In the genomic region with DNA sequence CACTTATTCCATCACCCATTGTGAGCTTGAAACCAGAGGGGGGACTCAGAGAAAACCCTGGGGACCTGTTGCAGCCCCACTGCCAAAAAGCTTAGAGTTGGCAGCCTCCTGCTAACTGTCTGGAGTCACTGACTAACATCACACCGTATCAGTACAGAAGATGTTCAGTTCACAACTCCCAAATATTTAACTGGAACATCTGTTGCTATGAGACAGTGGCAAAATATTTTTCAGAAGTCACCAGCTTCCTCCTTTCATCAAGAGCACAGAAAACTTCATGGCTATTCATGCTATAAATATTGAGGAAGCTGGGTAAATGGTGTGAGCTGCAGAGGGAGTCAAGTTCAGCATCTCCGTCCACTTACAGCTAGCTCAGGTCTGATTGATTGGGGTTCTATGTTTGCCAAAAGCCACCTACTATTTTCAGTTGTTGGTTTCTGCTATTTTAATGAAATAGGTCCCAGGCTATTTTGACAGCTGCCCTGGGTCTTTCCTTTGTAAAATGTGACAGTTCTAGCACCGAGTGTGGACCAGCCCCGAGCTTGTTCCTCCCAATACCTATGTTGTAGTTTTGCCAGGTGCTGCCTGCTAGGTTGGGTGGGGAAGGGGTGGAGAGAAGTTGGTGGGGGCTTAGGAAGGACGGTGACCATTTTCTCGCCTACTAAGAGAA, we compare ENCODE assay signal across 2 cellular contexts.
A peak's percentile ranks its signal among the peaks of the same experiment; 100 is the strongest.
TF ChIP-seq lines count a peak whose summit lies in the region.

No MANE protein-coding gene starts in this region.

TF ChIP-seq in liver, 16 proteins besides CTCF, POLR2A, EP300 and RAD21:
- TF ChIP-seq NR2F2 (IDR thresholded peaks at IDR 0.05), result peak; percentile 36
- TF ChIP-seq, protein P1, sequence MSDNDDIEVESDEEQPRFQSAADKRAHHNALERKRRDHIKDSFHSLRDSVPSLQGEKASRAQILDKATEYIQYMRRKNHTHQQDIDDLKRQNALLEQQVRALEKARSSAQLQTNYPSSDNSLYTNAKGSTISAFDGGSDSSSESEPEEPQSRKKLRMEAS (IDR thresholded peaks at IDR 0.05), result no peak

TF ChIP-seq in HepG2, 621 proteins besides CTCF, POLR2A, EP300 and RAD21:
- TF ChIP-seq, protein P2, sequence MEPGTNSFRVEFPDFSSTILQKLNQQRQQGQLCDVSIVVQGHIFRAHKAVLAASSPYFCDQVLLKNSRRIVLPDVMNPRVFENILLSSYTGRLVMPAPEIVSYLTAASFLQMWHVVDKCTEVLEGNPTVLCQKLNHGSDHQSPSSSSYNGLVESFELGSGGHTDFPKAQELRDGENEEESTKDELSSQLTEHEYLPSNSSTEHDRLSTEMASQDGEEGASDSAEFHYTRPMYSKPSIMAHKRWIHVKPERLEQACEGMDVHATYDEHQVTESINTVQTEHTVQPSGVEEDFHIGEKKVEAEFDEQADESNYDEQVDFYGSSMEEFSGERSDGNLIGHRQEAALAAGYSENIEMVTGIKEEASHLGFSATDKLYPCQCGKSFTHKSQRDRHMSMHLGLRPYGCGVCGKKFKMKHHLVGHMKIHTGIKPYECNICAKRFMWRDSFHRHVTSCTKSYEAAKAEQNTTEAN (CRISPR knock-in tag; conservative IDR thresholded peaks at IDR 0.05), result no peak
- TF ChIP-seq ONECUT2 (CRISPR knock-in tag; IDR thresholded peaks at IDR 0.05) (no peak), ZNF557 (CRISPR knock-in tag; IDR thresholded peaks at IDR 0.05) (no peak), HOXA7 (CRISPR knock-in tag; IDR thresholded peaks at IDR 0.05) (no peak), ELF4 (CRISPR knock-in tag; IDR thresholded peaks at IDR 0.05; ENCODE audit: borderline replicate concordance) (no peak), TAF15 (IDR thresholded peaks at IDR 0.05; ENCODE audit: low read depth, low read length, poor library complexity, severe bottlenecking) (no peak), ZNF572 (CRISPR knock-in tag; IDR thresholded peaks at IDR 0.05) (no peak), ATRX (CRISPR knock-in tag; IDR thresholded peaks at IDR 0.05; ENCODE audit: borderline replicate concordance) (no peak), ZNF605 (CRISPR knock-in tag; IDR thresholded peaks at IDR 0.05) (no peak), ZNF510 (CRISPR knock-in tag; IDR thresholded peaks at IDR 0.05; ENCODE audit: low read depth) (no peak), SRSF9 (IDR thresholded peaks at IDR 0.05; ENCODE audit: borderline replicate concordance, insufficient read depth, low read depth, low read length, poor library complexity, severe bottlenecking) (no peak), ZNF441 (CRISPR knock-in tag; IDR thresholded peaks at IDR 0.05; ENCODE audit: borderline replicate concordance) (no peak)
- TF ChIP-seq, protein P3, sequence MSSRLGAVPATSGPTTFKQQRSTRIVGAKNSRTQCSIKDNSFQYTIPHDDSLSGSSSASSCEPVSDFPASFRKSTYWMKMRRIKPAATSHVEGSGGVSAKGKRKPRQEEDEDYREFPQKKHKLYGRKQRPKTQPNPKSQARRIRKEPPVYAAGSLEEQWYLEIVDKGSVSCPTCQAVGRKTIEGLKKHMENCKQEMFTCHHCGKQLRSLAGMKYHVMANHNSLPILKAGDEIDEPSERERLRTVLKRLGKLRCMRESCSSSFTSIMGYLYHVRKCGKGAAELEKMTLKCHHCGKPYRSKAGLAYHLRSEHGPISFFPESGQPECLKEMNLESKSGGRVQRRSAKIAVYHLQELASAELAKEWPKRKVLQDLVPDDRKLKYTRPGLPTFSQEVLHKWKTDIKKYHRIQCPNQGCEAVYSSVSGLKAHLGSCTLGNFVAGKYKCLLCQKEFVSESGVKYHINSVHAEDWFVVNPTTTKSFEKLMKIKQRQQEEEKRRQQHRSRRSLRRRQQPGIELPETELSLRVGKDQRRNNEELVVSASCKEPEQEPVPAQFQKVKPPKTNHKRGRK (CRISPR knock-in tag; IDR thresholded peaks at IDR 0.05), result no peak
- TF ChIP-seq, protein P4, sequence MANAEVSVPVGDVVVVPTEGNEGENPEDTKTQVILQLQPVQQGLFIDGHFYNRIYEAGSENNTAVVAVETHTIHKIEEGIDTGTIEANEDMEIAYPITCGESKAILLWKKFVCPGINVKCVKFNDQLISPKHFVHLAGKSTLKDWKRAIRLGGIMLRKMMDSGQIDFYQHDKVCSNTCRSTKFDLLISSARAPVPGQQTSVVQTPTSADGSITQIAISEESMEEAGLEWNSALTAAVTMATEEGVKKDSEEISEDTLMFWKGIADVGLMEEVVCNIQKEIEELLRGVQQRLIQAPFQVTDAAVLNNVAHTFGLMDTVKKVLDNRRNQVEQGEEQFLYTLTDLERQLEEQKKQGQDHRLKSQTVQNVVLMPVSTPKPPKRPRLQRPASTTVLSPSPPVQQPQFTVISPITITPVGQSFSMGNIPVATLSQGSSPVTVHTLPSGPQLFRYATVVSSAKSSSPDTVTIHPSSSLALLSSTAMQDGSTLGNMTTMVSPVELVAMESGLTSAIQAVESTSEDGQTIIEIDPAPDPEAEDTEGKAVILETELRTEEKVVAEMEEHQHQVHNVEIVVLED (CRISPR knock-in tag; IDR thresholded peaks at IDR 0.05; ENCODE audit: borderline replicate concordance), result no peak
- TF ChIP-seq, protein P5, sequence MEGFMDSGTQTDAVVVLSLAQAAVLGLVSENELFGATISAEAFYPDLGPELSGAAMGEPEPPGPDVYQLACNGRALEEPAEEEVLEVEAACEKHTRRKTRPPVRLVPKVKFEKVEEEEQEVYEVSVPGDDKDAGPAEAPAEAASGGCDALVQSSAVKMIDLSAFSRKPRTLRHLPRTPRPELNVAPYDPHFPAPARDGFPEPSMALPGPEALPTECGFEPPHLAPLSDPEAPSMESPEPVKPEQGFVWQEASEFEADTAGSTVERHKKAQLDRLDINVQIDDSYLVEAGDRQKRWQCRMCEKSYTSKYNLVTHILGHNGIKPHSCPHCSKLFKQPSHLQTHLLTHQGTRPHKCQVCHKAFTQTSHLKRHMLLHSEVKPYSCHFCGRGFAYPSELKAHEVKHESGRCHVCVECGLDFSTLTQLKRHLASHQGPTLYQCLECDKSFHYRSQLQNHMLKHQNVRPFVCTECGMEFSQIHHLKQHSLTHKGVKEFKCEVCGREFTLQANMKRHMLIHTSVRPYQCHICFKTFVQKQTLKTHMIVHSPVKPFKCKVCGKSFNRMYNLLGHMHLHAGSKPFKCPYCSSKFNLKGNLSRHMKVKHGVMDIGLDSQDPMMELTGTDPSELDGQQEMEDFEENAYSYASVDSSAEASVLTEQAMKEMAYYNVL (CRISPR knock-in tag; IDR thresholded peaks at IDR 0.05; ENCODE audit: borderline replicate concordance), result no peak
